ENCODE assay signal across 28 cellular contexts in the genomic region with DNA sequence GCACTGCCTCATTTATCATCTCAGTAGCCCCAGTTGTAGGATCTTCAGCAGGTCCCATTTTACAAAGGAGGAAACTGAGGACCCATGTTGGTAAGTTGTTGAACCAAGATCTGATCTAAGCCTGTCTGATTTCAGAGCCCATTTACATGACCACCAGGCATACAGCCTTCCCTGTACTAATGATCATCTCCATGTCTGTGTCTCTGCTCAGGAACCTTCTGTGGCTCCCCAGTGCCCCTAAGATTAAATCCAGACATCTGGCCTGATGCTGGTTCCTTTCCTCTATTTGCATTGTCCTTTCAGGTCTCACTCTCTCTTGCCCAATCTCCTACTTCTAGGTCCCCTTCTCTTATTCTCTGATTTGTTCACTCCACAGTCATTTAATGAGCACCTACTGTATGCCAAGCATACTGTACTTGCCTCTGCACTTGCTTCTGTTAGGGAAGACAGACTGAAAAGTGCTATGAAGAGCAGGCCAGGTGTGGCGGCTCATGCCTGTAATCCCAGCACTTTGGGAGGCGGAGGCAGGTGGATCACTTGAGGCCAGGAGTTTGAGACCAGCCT. TPM values are rescaled to one million over a fixed set of nuclear protein-coding genes. Genes with fewer than 3 reads are reported as not detected.
"Had no signal": no experiment of that assay in that cellular context is flagged by ENCODE, and none has a peak within 500 bp of the region (broad histone marks: within the 10 kb centered on the region; RNA-seq: fewer than 3 reads in every experiment).

No MANE protein-coding gene starts in this region.

- H3K4me1 Mint-ChIP-seq: central memory CD8-positive, alpha-beta T cell had no signal

- H3K36me3 Mint-ChIP-seq: activated naive CD4-positive, alpha-beta T cell treated with anti-CD3 and anti-CD28 coated beads, Interleukin-2, amount 50 U/mL, for 72 hours had no signal

- H3K9me3 Mint-ChIP-seq: activated naive CD4-positive, alpha-beta T cell treated with anti-CD3 and anti-CD28 coated beads, Interleukin-2, amount 50 U/mL, for 72 hours; activated naive CD8-positive, alpha-beta T cell treated with anti-CD3 and anti-CD28 coated beads, Interleukin-2, amount 50 U/mL, for 24 hours; central memory CD8-positive, alpha-beta T cell had no signal

- ATAC-seq: activated CD4-positive, CD25-positive, alpha-beta regulatory T cell treated with anti-CD3 and anti-CD28 coated beads, Interleukin-2, amount 50 U/mL, for 24 hours; activated CD8-positive, alpha-beta T cell treated with anti-CD3 and anti-CD28 coated beads, Interleukin-2, amount 10 ng/mL, durations not matched to agents 7 days and 5 days; activated naive CD4-positive, alpha-beta T cell treated with anti-CD3 and anti-CD28 coated beads, Interleukin-2, amount 50 U/mL, for 72 hours; activated naive CD8-positive, alpha-beta T cell treated with anti-CD3 and anti-CD28 coated beads, Interleukin-2, amount 50 U/mL, for 24 hours; body of pancreas had no signal

- H3K9me3 ChIP-seq: ascending aorta, body of pancreas, Peyer's patch, SJCRH30, SK-N-SH had no signal

- H3K27ac Mint-ChIP-seq: activated CD8-positive, alpha-beta T cell treated with anti-CD3 and anti-CD28 coated beads, Interleukin-2, amount 10 ng/mL, durations not matched to agents 7 days and 5 days had no signal

- DNase-seq: activated CD4-positive, alpha-beta T cell treated with anti-CD3 and anti-CD28 coated beads for 4 hours; activated CD8-positive, alpha-beta memory T cell treated with anti-CD3 and anti-CD28 coated beads, Interleukin-2, amount 50 U/mL, for 48 hours; activated CD8-positive, alpha-beta T cell treated with anti-CD3 and anti-CD28 coated beads, Interleukin-2, amount 10 ng/mL, durations not matched to agents 7 days and 5 days; activated naive CD8-positive, alpha-beta T cell treated with anti-CD3 and anti-CD28 coated beads, Interleukin-2, amount 50 U/mL, for 24 hours; activated T-cell treated with anti-CD3 and anti-CD28 coated beads, Interleukin-2, amount 50 U/mL, for 1 hour; amniotic stem cell; body of pancreas; KG1; NCI-H1092; NCI-H1417; NCI-H1694 treated with DMSO at 0.1 percent for 48 hours; NCI-H2081; NCI-H510A treated with DMSO at 0.1 percent for 48 hours; NCI-H69; NK-92 treated with Interleukin-12 subunit alpha and Interleukin-12 subunit beta, amount 100 ng/mL, for 24 hours; Peyer's patch; Right ventricle myocardium superior; SJCRH30; SK-N-SH; T-helper 1 cell had no signal

- H3K27me3 ChIP-seq: ascending aorta, Peyer's patch, SJCRH30 had no signal

- H3K4me3 Mint-ChIP-seq: activated CD8-positive, alpha-beta T cell treated with anti-CD3 and anti-CD28 coated beads, Interleukin-2, amount 10 ng/mL, durations not matched to agents 7 days and 5 days; activated naive CD8-positive, alpha-beta T cell treated with anti-CD3 and anti-CD28 coated beads, Interleukin-2, amount 50 U/mL, for 24 hours; central memory CD8-positive, alpha-beta T cell had no signal

- H3K9ac ChIP-seq: SK-N-SH had no signal

- H3K4me2 ChIP-seq: SK-N-SH had no signal

- H3K27ac ChIP-seq: ascending aorta, body of pancreas, Peyer's patch, RWPE1, SJCRH30 had no signal

- H3K36me3 ChIP-seq: ascending aorta, Peyer's patch, SJCRH30 had no signal

- H3K4me1 ChIP-seq: ascending aorta, body of pancreas, Peyer's patch, SJCRH30 had no signal

- H3K4me3 ChIP-seq: ascending aorta, body of pancreas, Peyer's patch, SJCRH30 had no signal

RNA-seq across cellular contexts. Expression of a gene that starts 32.4 kb away (rescaled TPM):
- total RNA-seq: activated CD8-positive, alpha-beta T cell treated with anti-CD3 and anti-CD28 coated beads, Interleukin-2, amount 10 ng/mL, durations not matched to agents 7 days and 5 days; activated naive CD4-positive, alpha-beta T cell treated with anti-CD3 and anti-CD28 coated beads, Interleukin-2, amount 50 U/mL, for 72 hours; ascending aorta; LHCN-M2; M059J; Peyer's patch; Right ventricle myocardium superior; SJCRH30; T-helper 2 cell treated with Interferon-gamma antibody and Interleukin-4, amounts not matched to agents 100 ng/mL and 5 ng/mL, for 36 hours had no signal
